12 cellular contexts compared by ENCODE assay signal in the genomic region with DNA sequence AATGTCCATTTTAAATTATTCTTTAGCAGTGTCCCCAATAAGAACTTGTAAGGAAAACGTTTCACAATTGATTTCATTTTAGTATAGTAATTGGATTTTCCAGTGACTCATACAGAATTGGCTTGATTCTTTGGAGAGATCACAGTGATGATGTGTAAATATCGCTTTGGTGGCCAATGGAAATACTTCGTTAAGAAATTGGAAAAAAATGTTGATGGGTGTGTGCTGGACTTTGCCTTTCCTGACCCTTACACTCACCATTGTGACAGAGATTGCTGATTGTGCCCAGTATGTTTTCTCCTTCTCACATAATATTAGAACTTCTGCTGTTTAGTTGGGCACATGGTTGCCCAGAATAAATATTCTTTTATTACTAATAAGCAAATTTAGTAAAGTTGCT. TPM values are rescaled to one million over a fixed set of nuclear protein-coding genes. Genes with fewer than 3 reads are reported as not detected.
DNase-seq lines count a peak whose midpoint lies in the region; ATAC-seq, FAIRE-seq and TF ChIP-seq lines count a peak whose summit lies in the region.
"Had no signal": no experiment of that assay in that cellular context is flagged by ENCODE, and none has a peak within 500 bp of the region (broad histone marks: within the 10 kb centered on the region; RNA-seq: fewer than 3 reads in every experiment).

No MANE protein-coding gene starts in this region.

- no peak overlapping the region for H3K4me3 ChIP-seq in astrocyte (ENCODE audit: insufficient read depth, low read depth, low read length)
- no peak overlapping the region for H3K4me3 ChIP-seq in fibroblast of the aortic adventitia (ENCODE audit: low read depth, low read length)
- H3K4me3 ChIP-seq in rectal smooth muscle tissue (ENCODE audit: low read length): no peak overlapping the region

- no peak overlapping the region for H3K4me3 Mint-ChIP-seq in astrocyte (ENCODE audit: unreplicated experiment)
- H3K4me3 Mint-ChIP-seq: dendritic cell treated with granulocyte-macrophage colony-stimulating factor and Interleukin-4, amounts not matched to agents 40 ng/mL and 50 ng/mL, for 4 days; IgD-negative memory B cell; T-helper 1 cell treated with Interleukin-12 subunit alpha and Interleukin-12 subunit beta and Interleukin-4 antibody, amounts not matched to agents 30 μg/mL and 1 μg/mL, for 36 hours had no signal

- DNase-seq in AG20443 (ENCODE audit: low spot score) (peak; percentile 51), astrocyte (ENCODE audit: low read depth) (peak; percentile 58), fibroblast of the aortic adventitia (ENCODE audit: low read depth) (peak; percentile 76), NCI-H510A (lab: John Stamatoyannopoulos, UW) (no peak), cerebellar nuclear complex (lab: John Stamatoyannopoulos, UW) (no peak)
- DNase-seq in NK-92 treated with Interleukin-12 subunit alpha and Interleukin-12 subunit beta, amount 100 ng/mL, for 24 hours (lab: John Stamatoyannopoulos, UW): no peak
- DNase-seq: activated effector memory CD4-positive, alpha-beta T cell treated with Interleukin-2 at 50 U/mL for 16 hours had no signal

- H3K36me3 ChIP-seq in astrocyte (ENCODE audit: insufficient read depth, low read length): no peaks in the 10 kb centered on the region
- no peaks in the 10 kb centered on the region for H3K36me3 ChIP-seq in rectal smooth muscle tissue (ENCODE audit: control insufficient read depth, insufficient read depth, low read length)

- H3K9me3 Mint-ChIP-seq in astrocyte (ENCODE audit: unreplicated experiment): peaks cover 7% of the 10 kb centered on the region
- H3K9me3 Mint-ChIP-seq: dendritic cell treated with granulocyte-macrophage colony-stimulating factor and Interleukin-4, amounts not matched to agents 40 ng/mL and 50 ng/mL, for 4 days; IgD-negative memory B cell; T-helper 1 cell treated with Interleukin-12 subunit alpha and Interleukin-12 subunit beta and Interleukin-4 antibody, amounts not matched to agents 30 μg/mL and 1 μg/mL, for 36 hours had no signal

- H3K4me2 ChIP-seq in astrocyte (ENCODE audit: low read length): peak overlapping the region; percentile 30

- peak overlapping the region; percentile 62 for H3K27ac Mint-ChIP-seq in astrocyte (ENCODE audit: unreplicated experiment)
- H3K27ac Mint-ChIP-seq: dendritic cell treated with granulocyte-macrophage colony-stimulating factor and Interleukin-4, amounts not matched to agents 40 ng/mL and 50 ng/mL, for 4 days; IgD-negative memory B cell; T-helper 1 cell treated with Interleukin-12 subunit alpha and Interleukin-12 subunit beta and Interleukin-4 antibody, amounts not matched to agents 30 μg/mL and 1 μg/mL, for 36 hours had no signal

- H4K20me1 ChIP-seq in astrocyte (ENCODE audit: insufficient read depth, low read length): no peaks in the 10 kb centered on the region

- H3K9me3 ChIP-seq in astrocyte (ENCODE audit: insufficient read depth, low read depth, low read length): no peaks in the 10 kb centered on the region

- peaks cover 18% of the 10 kb centered on the region for H3K4me1 Mint-ChIP-seq in astrocyte (ENCODE audit: low read depth, unreplicated experiment)

- no peak for FAIRE-seq in astrocyte (lab: Jason Lieb, UNC)

- H3K4me1 ChIP-seq in astrocyte (ENCODE audit: insufficient read depth, low read length): peaks cover 25% of the 10 kb centered on the region
- peaks cover 13% of the 10 kb centered on the region for H3K4me1 ChIP-seq in rectal smooth muscle tissue (ENCODE audit: control insufficient read depth, insufficient read depth, low read length)

- H3K27ac ChIP-seq in astrocyte (ENCODE audit: low read depth, low read length) (peak overlapping the region; percentile 82), rectal smooth muscle tissue (ENCODE audit: low read depth, low read length) (peak overlapping the region; percentile 60)

- H3K27me3 ChIP-seq in astrocyte (ENCODE audit: insufficient read depth, low read length) (no peaks in the 10 kb centered on the region), rectal smooth muscle tissue (ENCODE audit: control insufficient read depth, insufficient read depth, low read length) (no peaks in the 10 kb centered on the region)

- ATAC-seq in GM21786 (IDR thresholded peaks at IDR 0.05; ENCODE audit: unreplicated experiment): no peak

- peaks cover 10% of the 10 kb centered on the region for H3K36me3 Mint-ChIP-seq in astrocyte (ENCODE audit: low read depth, unreplicated experiment)
- H3K36me3 Mint-ChIP-seq: IgD-negative memory B cell had no signal

- peak overlapping the region; percentile 66 for H3K9ac ChIP-seq in astrocyte (ENCODE audit: low read length)
- no peak overlapping the region for H3K9ac ChIP-seq in rectal smooth muscle tissue (ENCODE audit: low read length)

- TF ChIP-seq CTCF in astrocyte (IDR thresholded peaks at IDR 0.05; ENCODE audit: insufficient read depth, low read depth, low read length): no peak
- TF ChIP-seq CTCF in fibroblast of the aortic adventitia (IDR thresholded peaks at IDR 0.05; ENCODE audit: insufficient read depth, low read length): no peak

- H2AFZ ChIP-seq in astrocyte (ENCODE audit: low read depth, low read length): no peak overlapping the region

- H3K27me3 Mint-ChIP-seq in astrocyte (ENCODE audit: low read depth, unreplicated experiment): no peaks in the 10 kb centered on the region
- H3K27me3 Mint-ChIP-seq: IgD-negative memory B cell had no signal

- no peaks in the 10 kb centered on the region for H3K79me2 ChIP-seq in astrocyte (ENCODE audit: insufficient read depth, low read length)

RNA-seq across cellular contexts. Expression of gene EFCAB13, which starts 7.4 kb away (rescaled TPM):
- total RNA-seq in astrocyte: 0.66 and 1.4 TPM in 2 replicates
- 4.9 and 5.6 TPM in 2 replicates for total RNA-seq in fibroblast of the aortic adventitia (ENCODE audit: low replicate concordance)

Comparison
In these comparisons a context has a peak if more than half of its experiments do, and no peak if none do; other contexts are left out.
1. DNase-seq: peak in AG20443 (single experiment), astrocyte (single experiment) and fibroblast of the aortic adventitia (single experiment); none in NK-92 treated with Interleukin-12 subunit alpha and Interleukin-12 subunit beta, amount 100 ng/mL, for 24 hours (single experiment), NCI-H510A (single experiment) and cerebellar nuclear complex (0 of 2).